25 cellular contexts compared by ENCODE assay signal in the genomic region with DNA sequence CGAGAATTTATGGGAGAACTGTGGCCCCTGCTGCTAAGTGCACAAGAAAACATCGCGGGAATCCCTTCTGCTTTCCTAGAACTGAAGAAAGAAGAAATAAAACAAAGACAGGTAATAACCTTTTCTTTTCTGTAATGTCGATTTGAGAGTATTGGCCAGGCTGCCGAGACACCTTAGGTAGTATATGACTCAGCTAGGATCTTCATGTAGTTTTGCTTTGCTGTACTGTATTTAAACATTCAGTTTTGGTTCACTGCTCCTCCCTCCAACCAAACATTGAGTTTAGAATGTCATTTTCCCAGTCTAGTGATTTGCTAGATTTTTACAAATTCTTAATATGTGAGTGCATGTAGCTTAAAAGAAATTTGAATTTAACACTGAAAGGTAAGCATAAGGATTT. TPM values are rescaled to one million over a fixed set of nuclear protein-coding genes. Genes with fewer than 3 reads are reported as not detected.
DNase-seq lines count a peak whose midpoint lies in the region; ATAC-seq and TF ChIP-seq lines count a peak whose summit lies in the region.
"Had no signal": no experiment of that assay in that cellular context is flagged by ENCODE, and none has a peak within 500 bp of the region (broad histone marks: within the 10 kb centered on the region; RNA-seq: fewer than 3 reads in every experiment).

No MANE protein-coding gene starts in this region.

- H3K36me3 ChIP-seq in endodermal cell (ENCODE audit: control insufficient read depth, insufficient read depth, low read length), result peaks cover 84% of the 10 kb centered on the region

- no peak overlapping the region for H3K9ac ChIP-seq in endodermal cell (ENCODE audit: extremely low read depth, low read length, poor library complexity, severe bottlenecking)

- no peaks in the 10 kb centered on the region for H3K9me3 ChIP-seq in endodermal cell (ENCODE audit: control insufficient read depth, low read length)
- H3K9me3 ChIP-seq: Caco-2, SJSA1 had no signal

- CTCF ChIA-PET in activated naive CD4-positive, alpha-beta T cell treated with anti-CD3 and anti-CD28 coated beads for 36 hours (lab: Charles Lee), result interaction anchor here (0.7 kb wide), 1 partner anchor 186 kb away, joined by 3 read pairs; no protein-coding TSS in a partner anchor
- CTCF ChIA-PET in activated CD4-positive, alpha-beta memory T cell treated with anti-CD3 and anti-CD28 coated beads, Interleukin-2, amount 10 ng/mL, durations not matched to agents 7 days and 5 days (lab: Charles Lee), result interaction anchor here (0.8 to 1.0 kb wide), 2 partner anchors 37 to 183 kb away, joined by 3 read pairs; no protein-coding TSS in a partner anchor

- no peak overlapping the region for H3K4me3 ChIP-seq in endodermal cell (ENCODE audit: low read length)
- H3K4me3 ChIP-seq: GM23338, K562, PC-9, SJSA1 had no signal

- H3K4me3 Mint-ChIP-seq in activated naive CD4-positive, alpha-beta T cell treated with anti-CD3 and anti-CD28 coated beads for 36 hours, result no peak overlapping the region
- no peak overlapping the region for H3K4me3 Mint-ChIP-seq in activated CD4-positive, alpha-beta memory T cell treated with anti-CD3 and anti-CD28 coated beads, Interleukin-2, amount 10 ng/mL, durations not matched to agents 7 days and 5 days
- H3K4me3 Mint-ChIP-seq in endodermal cell, result no peak overlapping the region
- H3K4me3 Mint-ChIP-seq: B cell; CD8-positive, alpha-beta T cell; GM23338; H9 had no signal

- H3K27ac Mint-ChIP-seq in activated naive CD4-positive, alpha-beta T cell treated with anti-CD3 and anti-CD28 coated beads for 36 hours, result peak overlapping the region; percentile 71
- H3K27ac Mint-ChIP-seq in activated CD4-positive, alpha-beta memory T cell treated with anti-CD3 and anti-CD28 coated beads, Interleukin-2, amount 10 ng/mL, durations not matched to agents 7 days and 5 days, result peak overlapping the region; percentile 52
- peak overlapping the region; percentile 69 for H3K27ac Mint-ChIP-seq in endodermal cell
- H3K27ac Mint-ChIP-seq: B cell; CD8-positive, alpha-beta T cell; GM23338 had no signal

- no peaks in the 10 kb centered on the region for H3K27me3 Mint-ChIP-seq in activated naive CD4-positive, alpha-beta T cell treated with anti-CD3 and anti-CD28 coated beads for 36 hours (ENCODE audit: low read depth)
- H3K27me3 Mint-ChIP-seq in activated CD4-positive, alpha-beta memory T cell treated with anti-CD3 and anti-CD28 coated beads, Interleukin-2, amount 10 ng/mL, durations not matched to agents 7 days and 5 days, result no peaks in the 10 kb centered on the region
- H3K27me3 Mint-ChIP-seq in endodermal cell (ENCODE audit: insufficient read depth), result no peaks in the 10 kb centered on the region
- H3K27me3 Mint-ChIP-seq: B cell had no signal

- no peak for DNase-seq in activated naive CD4-positive, alpha-beta T cell treated with anti-CD3 and anti-CD28 coated beads for 36 hours
- DNase-seq in activated naive CD4-positive, alpha-beta T cell treated with anti-CD3 and anti-CD28 coated beads, Interleukin-2, amount 50 U/mL, for 16 hours, result no peak
- DNase-seq in activated CD4-positive, alpha-beta memory T cell treated with anti-CD3 and anti-CD28 coated beads, Interleukin-2, amount 10 ng/mL, durations not matched to agents 7 days and 5 days, result no peak
- no peak for DNase-seq in endodermal cell
- DNase-seq in Ammon's horn (ENCODE audit: low spot score), result no peak
- DNase-seq in erythroblast (lab: John Stamatoyannopoulos, UW), result no peak
- DNase-seq: Caco-2; CD8-positive, alpha-beta T cell; H9; Kasumi-1; NCI-H1105; NCI-H1436 treated with DMSO at 0.1 percent for 48 hours; NCI-H187 treated with DMSO at 0.1 percent for 48 hours; NCI-H446 treated with DMSO at 0.1 percent for 48 hours; NCI-H526; NCI-H82; NK-92 treated with Interleukin-12 subunit alpha and Interleukin-12 subunit beta, amount 100 ng/mL, for 24 hours; PC-9; Right ventricle myocardium superior had no signal

- no peak for TF ChIP-seq POLR2A in erythroblast (IDR thresholded peaks at IDR 0.05; ENCODE audit: low read length)

- H3K36me3 Mint-ChIP-seq in activated naive CD4-positive, alpha-beta T cell treated with anti-CD3 and anti-CD28 coated beads for 36 hours (ENCODE audit: low read depth), result peaks cover 82% of the 10 kb centered on the region
- H3K36me3 Mint-ChIP-seq in activated CD4-positive, alpha-beta memory T cell treated with anti-CD3 and anti-CD28 coated beads, Interleukin-2, amount 10 ng/mL, durations not matched to agents 7 days and 5 days (ENCODE audit: low read depth), result peaks cover 90% of the 10 kb centered on the region
- peaks cover 78% of the 10 kb centered on the region for H3K36me3 Mint-ChIP-seq in endodermal cell (ENCODE audit: low read depth)

- no peak overlapping the region for H3K27ac ChIP-seq in endodermal cell (ENCODE audit: low read depth, low read length)
- H3K27ac ChIP-seq: C4-2B, PC-9, SJSA1 had no signal

- POLR2A ChIA-PET in activated CD4-positive, alpha-beta memory T cell treated with anti-CD3 and anti-CD28 coated beads, Interleukin-2, amount 10 ng/mL, durations not matched to agents 7 days and 5 days (lab: Charles Lee), result interaction anchor here (1.6 kb wide), 1 partner anchor 25 kb away, joined by 4 read pairs; no protein-coding TSS in a partner anchor

- no peak for TF ChIP-seq CTCF in endodermal cell (conservative IDR thresholded peaks at IDR 0.05)

- no peaks in the 10 kb centered on the region for H3K27me3 ChIP-seq in endodermal cell (ENCODE audit: control insufficient read depth, insufficient read depth, low read length, poor library complexity, severe bottlenecking)
- H3K27me3 ChIP-seq: SJSA1 had no signal

- no peaks in the 10 kb centered on the region for H3K4me1 ChIP-seq in endodermal cell (ENCODE audit: control insufficient read depth, insufficient read depth, low read length)

- H3K9me3 Mint-ChIP-seq in activated naive CD4-positive, alpha-beta T cell treated with anti-CD3 and anti-CD28 coated beads for 36 hours, result no peaks in the 10 kb centered on the region
- H3K9me3 Mint-ChIP-seq in activated CD4-positive, alpha-beta memory T cell treated with anti-CD3 and anti-CD28 coated beads, Interleukin-2, amount 10 ng/mL, durations not matched to agents 7 days and 5 days, result no peaks in the 10 kb centered on the region
- no peaks in the 10 kb centered on the region for H3K9me3 Mint-ChIP-seq in endodermal cell
- H3K9me3 Mint-ChIP-seq: CD8-positive, alpha-beta T cell; GM23338; H9 had no signal

- peaks cover 69% of the 10 kb centered on the region for H3K4me1 Mint-ChIP-seq in activated naive CD4-positive, alpha-beta T cell treated with anti-CD3 and anti-CD28 coated beads for 36 hours (ENCODE audit: low read depth)
- peaks cover 59% of the 10 kb centered on the region for H3K4me1 Mint-ChIP-seq in activated CD4-positive, alpha-beta memory T cell treated with anti-CD3 and anti-CD28 coated beads, Interleukin-2, amount 10 ng/mL, durations not matched to agents 7 days and 5 days
- peaks cover 13% of the 10 kb centered on the region for H3K4me1 Mint-ChIP-seq in endodermal cell

- WGBS in endodermal cell (ENCODE audit: insufficient coverage in 1 of 2, insufficient read length in 1 of 2), 2 experiments, result 97% methylated on average over 3 to 5 of the region's 5 CpGs

- no peak for ATAC-seq in HG02840 (IDR thresholded peaks at IDR 0.05; ENCODE audit: low FRiP score, unreplicated experiment)
- ATAC-seq: CD8-positive, alpha-beta T cell; GM23338; K562 had no signal

- intact Hi-C loops in activated naive CD4-positive, alpha-beta T cell treated with anti-CD3 and anti-CD28 coated beads for 36 hours (cut with micrococcal nuclease), result loop anchor here (10.0 kb wide), 1 partner anchor 1094 kb away; a partner anchor contains a TSS

RNA-seq across cellular contexts. Expression of a gene that starts 5.8 kb away (rescaled TPM):
- 100 to 1,000 TPM; 226 to 235 TPM for total RNA-seq in activated naive CD4-positive, alpha-beta T cell treated with anti-CD3 and anti-CD28 coated beads for 36 hours
- 100 to 1,000 TPM; 172 to 183 TPM for total RNA-seq in activated CD4-positive, alpha-beta memory T cell treated with anti-CD3 and anti-CD28 coated beads, Interleukin-2, amount 10 ng/mL, durations not matched to agents 7 days and 5 days
- 100 to 1,000 TPM; 233 to 293 TPM for total RNA-seq in endodermal cell
- polyA plus RNA-seq in endodermal cell (2013, experiment 1 of 2), result 164 TPM
- polyA plus RNA-seq in endodermal cell (2013, experiment 2 of 2), result 150 TPM
